In genomic region chr7:15604166-15604565, GRCh38 we compare ENCODE assay signal across 7 cellular contexts.
"Had no signal": no experiment of that assay in that cellular context is flagged by ENCODE, and none has a peak within 500 bp of the region (broad histone marks: within the 10 kb centered on the region; RNA-seq: fewer than 3 reads in every experiment).

No MANE protein-coding gene starts in this region.

- H3K27ac ChIP-seq: KMS-11 had no signal

- H3K4me3 ChIP-seq: GM23338 had no signal

- ATAC-seq: GM23338 had no signal

- H3K4me2 ChIP-seq: GM23338, KMS-11 had no signal

- H3K9ac ChIP-seq: KMS-11 had no signal

- FAIRE-seq: HTR-8/SVneo had no signal

- DNase-seq: H9, HCEC 1CT, Karpas-422, KBM-7 had no signal

- H2AFZ ChIP-seq: GM23338 had no signal
